In the genomic region with DNA sequence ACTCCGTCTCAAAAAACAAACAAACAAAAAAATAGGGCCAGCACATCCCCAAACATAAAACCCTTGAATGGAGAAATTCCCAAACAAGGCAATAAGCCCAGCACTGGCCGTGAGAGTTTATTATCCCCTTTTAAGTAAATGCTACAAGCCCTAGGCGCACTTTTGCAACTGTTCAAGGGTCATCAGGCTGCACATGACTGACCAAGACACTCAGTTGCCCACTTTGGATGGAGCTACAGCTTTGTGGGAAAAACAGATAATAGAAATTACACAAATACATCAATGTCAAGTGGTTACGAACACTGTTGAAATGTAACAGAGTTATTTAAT, we compare ENCODE assay signal across 1 cellular context.
TF ChIP-seq lines count a peak whose summit lies in the region.

No MANE protein-coding gene starts in this region.

TF ChIP-seq in GM23338, 12 proteins besides CTCF, POLR2A, EP300 and RAD21 (continued from another document):
- TF ChIP-seq, protein P1, sequence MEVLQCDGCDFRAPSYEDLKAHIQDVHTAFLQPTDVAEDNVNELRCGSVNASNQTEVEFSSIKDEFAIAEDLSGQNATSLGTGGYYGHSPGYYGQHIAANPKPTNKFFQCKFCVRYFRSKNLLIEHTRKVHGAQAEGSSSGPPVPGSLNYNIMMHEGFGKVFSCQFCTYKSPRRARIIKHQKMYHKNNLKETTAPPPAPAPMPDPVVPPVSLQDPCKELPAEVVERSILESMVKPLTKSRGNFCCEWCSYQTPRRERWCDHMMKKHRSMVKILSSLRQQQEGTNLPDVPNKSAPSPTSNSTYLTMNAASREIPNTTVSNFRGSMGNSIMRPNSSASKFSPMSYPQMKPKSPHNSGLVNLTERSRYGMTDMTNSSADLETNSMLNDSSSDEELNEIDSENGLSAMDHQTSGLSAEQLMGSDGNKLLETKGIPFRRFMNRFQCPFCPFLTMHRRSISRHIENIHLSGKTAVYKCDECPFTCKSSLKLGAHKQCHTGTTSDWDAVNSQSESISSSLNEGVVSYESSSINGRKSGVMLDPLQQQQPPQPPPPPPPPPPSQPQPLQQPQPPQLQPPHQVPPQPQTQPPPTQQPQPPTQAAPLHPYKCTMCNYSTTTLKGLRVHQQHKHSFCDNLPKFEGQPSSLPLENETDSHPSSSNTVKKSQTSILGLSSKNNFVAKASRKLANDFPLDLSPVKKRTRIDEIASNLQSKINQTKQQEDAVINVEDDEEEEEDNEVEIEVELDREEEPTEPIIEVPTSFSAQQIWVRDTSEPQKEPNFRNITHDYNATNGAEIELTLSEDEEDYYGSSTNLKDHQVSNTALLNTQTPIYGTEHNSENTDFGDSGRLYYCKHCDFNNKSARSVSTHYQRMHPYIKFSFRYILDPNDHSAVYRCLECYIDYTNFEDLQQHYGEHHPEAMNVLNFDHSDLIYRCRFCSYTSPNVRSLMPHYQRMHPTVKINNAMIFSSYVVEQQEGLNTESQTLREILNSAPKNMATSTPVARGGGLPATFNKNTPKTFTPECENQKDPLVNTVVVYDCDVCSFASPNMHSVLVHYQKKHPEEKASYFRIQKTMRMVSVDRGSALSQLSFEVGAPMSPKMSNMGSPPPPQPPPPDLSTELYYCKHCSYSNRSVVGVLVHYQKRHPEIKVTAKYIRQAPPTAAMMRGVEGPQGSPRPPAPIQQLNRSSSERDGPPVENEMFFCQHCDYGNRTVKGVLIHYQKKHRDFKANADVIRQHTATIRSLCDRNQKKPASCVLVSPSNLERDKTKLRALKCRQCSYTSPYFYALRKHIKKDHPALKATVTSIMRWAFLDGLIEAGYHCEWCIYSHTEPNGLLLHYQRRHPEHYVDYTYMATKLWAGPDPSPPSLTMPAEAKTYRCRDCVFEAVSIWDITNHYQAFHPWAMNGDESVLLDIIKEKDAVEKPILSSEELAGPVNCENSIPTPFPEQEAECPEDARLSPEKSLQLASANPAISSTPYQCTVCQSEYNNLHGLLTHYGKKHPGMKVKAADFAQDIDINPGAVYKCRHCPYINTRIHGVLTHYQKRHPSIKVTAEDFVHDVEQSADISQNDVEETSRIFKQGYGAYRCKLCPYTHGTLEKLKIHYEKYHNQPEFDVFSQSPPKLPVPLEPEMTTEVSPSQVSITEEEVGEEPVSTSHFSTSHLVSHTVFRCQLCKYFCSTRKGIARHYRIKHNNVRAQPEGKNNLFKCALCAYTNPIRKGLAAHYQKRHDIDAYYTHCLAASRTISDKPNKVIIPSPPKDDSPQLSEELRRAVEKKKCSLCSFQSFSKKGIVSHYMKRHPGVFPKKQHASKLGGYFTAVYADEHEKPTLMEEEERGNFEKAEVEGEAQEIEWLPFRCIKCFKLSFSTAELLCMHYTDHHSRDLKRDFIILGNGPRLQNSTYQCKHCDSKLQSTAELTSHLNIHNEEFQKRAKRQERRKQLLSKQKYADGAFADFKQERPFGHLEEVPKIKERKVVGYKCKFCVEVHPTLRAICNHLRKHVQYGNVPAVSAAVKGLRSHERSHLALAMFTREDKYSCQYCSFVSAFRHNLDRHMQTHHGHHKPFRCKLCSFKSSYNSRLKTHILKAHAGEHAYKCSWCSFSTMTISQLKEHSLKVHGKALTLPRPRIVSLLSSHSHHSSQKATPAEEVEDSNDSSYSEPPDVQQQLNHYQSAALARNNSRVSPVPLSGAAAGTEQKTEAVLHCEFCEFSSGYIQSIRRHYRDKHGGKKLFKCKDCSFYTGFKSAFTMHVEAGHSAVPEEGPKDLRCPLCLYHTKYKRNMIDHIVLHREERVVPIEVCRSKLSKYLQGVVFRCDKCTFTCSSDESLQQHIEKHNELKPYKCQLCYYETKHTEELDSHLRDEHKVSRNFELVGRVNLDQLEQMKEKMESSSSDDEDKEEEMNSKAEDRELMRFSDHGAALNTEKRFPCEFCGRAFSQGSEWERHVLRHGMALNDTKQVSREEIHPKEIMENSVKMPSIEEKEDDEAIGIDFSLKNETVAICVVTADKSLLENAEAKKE (CRISPR knock-in tag; IDR thresholded peaks at IDR 0.05) = no peak
- TF ChIP-seq CREB1 (CRISPR knock-in tag; IDR thresholded peaks at IDR 0.05; ENCODE audit: low read depth) = no peak
